In the genomic region with DNA sequence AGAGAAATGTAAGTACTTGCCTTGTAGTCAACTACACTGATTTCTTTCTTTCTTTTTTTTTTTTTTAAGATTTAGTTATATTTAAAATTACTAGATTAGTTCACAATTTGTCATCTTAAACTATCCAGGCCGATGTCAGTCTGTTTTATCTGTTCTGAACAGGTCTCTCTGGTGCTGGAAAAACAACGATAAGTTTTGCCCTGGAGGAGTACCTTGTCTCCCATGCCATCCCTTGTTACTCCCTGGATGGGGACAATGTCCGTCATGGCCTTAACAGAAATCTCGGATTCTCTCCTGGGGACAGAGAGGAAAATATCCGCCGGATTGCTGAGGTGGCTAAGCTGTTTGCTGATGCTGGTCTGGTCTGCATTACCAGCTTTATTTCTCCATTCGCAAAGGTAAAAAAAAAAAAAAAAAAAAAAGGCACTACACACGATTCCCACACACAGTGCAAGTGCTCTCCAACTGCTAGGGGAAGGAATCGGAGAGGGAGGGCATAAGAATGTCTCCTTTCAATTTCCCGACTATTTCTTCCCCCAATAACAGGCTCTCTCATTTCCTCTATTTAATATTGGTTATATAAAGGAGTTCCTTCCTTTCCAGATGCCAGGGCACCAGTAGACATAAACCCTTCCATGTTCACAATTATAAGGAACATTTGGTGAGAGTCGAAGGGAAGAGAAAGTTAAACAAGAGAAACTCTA, we compare ENCODE assay signal across 17 cellular contexts.
"Had no signal": no experiment of that assay in that cellular context is flagged by ENCODE, and none has a peak within 500 bp of the region (broad histone marks: within the 10 kb centered on the region; RNA-seq: fewer than 3 reads in every experiment).

No MANE protein-coding gene starts in this region.

- H3K4me3 ChIP-seq: cardiac muscle cell, esophagus squamous epithelium, lung, skin epidermis, tibial artery, vagina had no signal

- H3K27ac ChIP-seq: esophagus squamous epithelium, neutrophil, skin epidermis, tibial artery, vagina, VCaP had no signal

- H3K27me3 ChIP-seq: cardiac muscle cell, esophagus squamous epithelium, neutrophil, tibial artery, vagina had no signal

- H3K4me1 ChIP-seq: tibial artery had no signal

- ATAC-seq: activated T-helper 17 cell treated with anti-CD3 and anti-CD28 coated beads, Interleukin-2, amount 50 U/mL, for 72 hours; stimulated activated naive B cell treated with anti-CD40 and anti-IgM and Interleukin-4, amounts not matched to agents 10 μg/mL and 1 μg/mL and 100 μg/mL, for 72 hours had no signal

- H3K9me3 ChIP-seq: esophagus squamous epithelium, neutrophil, tibial artery, vagina had no signal

- H3K36me3 ChIP-seq: cardiac muscle cell, esophagus squamous epithelium, vagina had no signal

- DNase-seq: activated CD4-positive, alpha-beta T cell treated with anti-CD3 and anti-CD28 coated beads, Interleukin-2, amount 50 U/mL, for 48 hours; activated naive CD4-positive, alpha-beta T cell treated with anti-CD3 and anti-CD28 coated beads for 36 hours; esophagus squamous epithelium; immature natural killer cell; posterior cingulate gyrus; right cardiac atrium; stimulated activated CD4-positive, alpha-beta T cell treated with anti-CD3 and anti-CD28 coated beads, Interleukin-15, amount 100 ng/mL, for 24 hours; stimulated activated CD4-positive, alpha-beta T cell treated with anti-CD3 and anti-CD28 coated beads, Interleukin-4, amount 100 ng/mL, for 1 hour; stimulated activated naive B cell treated with anti-CD40 and anti-IgM and Interleukin-4, amounts not matched to agents 10 μg/mL and 1 μg/mL and 100 μg/mL, for 72 hours; tibial artery had no signal
